In the genomic region with DNA sequence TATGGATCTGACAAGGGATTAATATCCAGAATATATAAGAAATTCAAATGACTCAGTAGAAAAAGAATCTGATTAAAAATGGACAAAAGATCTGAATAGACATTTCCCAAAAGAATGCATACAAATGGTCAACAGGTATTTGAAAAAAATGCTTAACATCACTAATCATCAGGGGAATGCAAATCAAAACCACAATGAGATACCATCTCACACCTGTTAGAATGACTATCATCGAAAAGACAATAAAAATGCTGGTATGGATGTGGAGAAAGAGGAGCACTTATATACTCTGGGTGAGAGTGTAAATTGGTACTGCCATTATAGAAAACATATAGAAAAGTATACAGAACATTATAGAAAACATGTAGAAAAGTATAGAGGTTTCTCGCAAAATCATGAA, we compare ENCODE assay signal across 23 cellular contexts. TPM values are rescaled to one million over a fixed set of nuclear protein-coding genes. Genes with fewer than 3 reads are reported as not detected.
"Had no signal": no experiment of that assay in that cellular context is flagged by ENCODE, and none has a peak within 500 bp of the region (broad histone marks: within the 10 kb centered on the region; RNA-seq: fewer than 3 reads in every experiment).

No MANE protein-coding gene starts in this region.

- H3K27ac ChIP-seq: RWPE1, SJCRH30 had no signal

- H3K4me3 ChIP-seq: SJCRH30 had no signal

- H3K27me3 ChIP-seq: SJCRH30 had no signal

- H3K36me3 ChIP-seq: SJCRH30 had no signal

- FAIRE-seq: HepG2 had no signal

- DNase-seq: IMR-90, Karpas-422, KG1, MM.1S, NCI-H1092 treated with DMSO at 0.1 percent for 48 hours, NCI-H1436 treated with DMSO at 0.1 percent for 48 hours, NCI-H1694, NCI-H187 treated with DMSO at 0.1 percent for 48 hours, NCI-H2029 treated with DMSO at 0.1 percent for 48 hours, NCI-H2171 treated with DMSO at 0.1 percent for 48 hours, NCI-H2227 treated with DMSO at 0.1 percent for 48 hours, NCI-H524, NCI-H526 treated with DMSO at 0.1 percent for 48 hours, NCI-H748 treated with DMSO at 0.1 percent for 48 hours, SHP77 treated with DMSO at 0.1 percent for 48 hours, SJCRH30 had no signal

- H3K4me1 ChIP-seq: SJCRH30 had no signal

- ATAC-seq: HepG2, Panc1, Right ventricle myocardium inferior, SK-N-SH treated with all-trans-retinoic acid at 6 μM for 48 hours had no signal

RNA-seq across cellular contexts. Expression of gene HS3ST2, which starts 16.4 kb away (rescaled TPM):
- total RNA-seq: HepG2, HT1080, IMR-90, M059J, SJCRH30 had no signal
- polyA plus RNA-seq: HepG2, IMR-90 had no signal
